ENCODE assay signal across 34 cellular contexts in genomic region chr6:126377594-126378153, GRCh38. TPM values are rescaled to one million over a fixed set of nuclear protein-coding genes. Genes with fewer than 3 reads are reported as not detected.
"Had no signal": no experiment of that assay in that cellular context is flagged by ENCODE, and none has a peak within 500 bp of the region (broad histone marks: within the 10 kb centered on the region; RNA-seq: fewer than 3 reads in every experiment).

No MANE protein-coding gene starts in this region.

- H3K4me1 ChIP-seq: adrenal gland, body of pancreas had no signal

- H3K36me3 ChIP-seq: adrenal gland, cardiac muscle cell had no signal

- H3K27me3 ChIP-seq: adrenal gland, body of pancreas, cardiac muscle cell had no signal

- DNase-seq: activated B cell treated with CpG ODN at 0.5 μM for 24 hours; activated CD4-positive, alpha-beta memory T cell treated with anti-CD3 and anti-CD28 coated beads, Interleukin-2, amount 10 ng/mL, durations not matched to agents 7 days and 5 days; activated CD4-positive, alpha-beta T cell treated with anti-CD3 and anti-CD28 coated beads for 4 hours; activated CD4-positive, alpha-beta T cell treated with anti-CD3 and anti-CD28 coated beads, Interleukin-2, amount 10 ng/mL, durations not matched to agents 24 days and 14 days; activated CD4-positive, alpha-beta T cell treated with anti-CD3 and anti-CD28 coated beads, Interleukin-2, amount 50 U/mL, for 48 hours; activated CD4-positive, CD25-positive, alpha-beta regulatory T cell treated with anti-CD3 and anti-CD28 coated beads, Interleukin-2, amount 50 U/mL, for 72 hours; activated CD8-positive, alpha-beta memory T cell treated with anti-CD3 and anti-CD28 coated beads for 24 hours; activated CD8-positive, alpha-beta memory T cell treated with anti-CD3 and anti-CD28 coated beads, Interleukin-2, amount 10 ng/mL, durations not matched to agents 7 days and 5 days; activated CD8-positive, alpha-beta memory T cell treated with anti-CD3 and anti-CD28 coated beads, Interleukin-2, amount 50 U/mL, for 48 hours; activated CD8-positive, alpha-beta T cell treated with anti-CD3 and anti-CD28 coated beads, Interleukin-2, amount 10 ng/mL, durations not matched to agents 7 days and 5 days; activated effector memory CD4-positive, alpha-beta T cell treated with anti-CD3 and anti-CD28 coated beads, Interleukin-2, amount 50 U/mL, for 16 hours; activated gamma-delta T cell treated with Interleukin-2 at 50 U/mL for 16 hours; activated naive CD4-positive, alpha-beta T cell; activated naive CD4-positive, alpha-beta T cell treated with anti-CD3 and anti-CD28 coated beads for 36 hours; activated naive CD4-positive, alpha-beta T cell treated with anti-CD3 and anti-CD28 coated beads, Interleukin-2, amount 50 U/mL, for 16 hours; activated naive CD8-positive, alpha-beta T cell treated with anti-CD3 and anti-CD28 coated beads for 36 hours; activated T-cell treated with anti-CD3 and anti-CD28 coated beads, Interleukin-2, amount 50 U/mL, for 24 hours; activated T-cell treated with anti-CD3 and anti-CD28 coated beads, Interleukin-2, amount 50 U/mL, for 72 hours; adrenal gland; amniotic stem cell; aorta; body of pancreas; caudate nucleus; cerebellar nuclear complex; T-helper 1 cell; T-helper 2 cell; T-helper 9 cell had no signal

- FAIRE-seq: astrocyte, bronchial epithelial cell, TTC549 had no signal

- H3K27ac ChIP-seq: adrenal gland, body of pancreas, cardiac muscle cell, VCaP had no signal

- H3K4me3 ChIP-seq: adrenal gland, body of pancreas, cardiac muscle cell had no signal

- H3K9me3 ChIP-seq: adrenal gland, body of pancreas had no signal

- ATAC-seq: activated CD8-positive, alpha-beta memory T cell treated with anti-CD3 and anti-CD28 coated beads, Interleukin-2, amount 10 ng/mL, durations not matched to agents 7 days and 5 days; activated CD8-positive, alpha-beta T cell treated with anti-CD3 and anti-CD28 coated beads, Interleukin-2, amount 10 ng/mL, durations not matched to agents 7 days and 5 days; activated naive CD4-positive, alpha-beta T cell treated with anti-CD3 and anti-CD28 coated beads, Interleukin-2, amount 50 U/mL, for 72 hours; activated T-cell treated with anti-CD3 and anti-CD28 coated beads, Interleukin-2, amount 50 U/mL, for 72 hours; activated T-helper 17 cell treated with anti-CD3 and anti-CD28 coated beads, Interleukin-2, amount 50 U/mL, for 72 hours; body of pancreas had no signal

RNA-seq across cellular contexts. Expression of gene CENPW, which starts 37.8 kb away (rescaled TPM):
- total RNA-seq: body of pancreas had no signal
